Comparison of ENCODE assay signal across 15 cellular contexts in genomic region chr18:70181015-70181414, GRCh38. TPM values are rescaled to one million over a fixed set of nuclear protein-coding genes. Genes with fewer than 3 reads are reported as not detected.
DNase-seq lines count a peak whose midpoint lies in the region; ATAC-seq and TF ChIP-seq lines count a peak whose summit lies in the region.
"Had no signal": no experiment of that assay in that cellular context is flagged by ENCODE, and none has a peak within 500 bp of the region (broad histone marks: within the 10 kb centered on the region; RNA-seq: fewer than 3 reads in every experiment).

No MANE protein-coding gene starts in this region.

- H2AFZ ChIP-seq in PC-9, result no peak overlapping the region
- H2AFZ ChIP-seq: GM23338 had no signal

- peaks cover 4% of the 10 kb centered on the region; the same call in 1 of the 2 replicates for H3K36me3 ChIP-seq in PC-9 (ENCODE audit: low read depth)
- H3K36me3 ChIP-seq in SJCRH30, result no peaks in the 10 kb centered on the region; the same call in 1 of the 2 replicates

- H3K4me3 ChIP-seq in PC-9, result no peak overlapping the region
- no peak overlapping the region for H3K4me3 ChIP-seq in epithelial cell of proximal tubule (ENCODE audit: low read depth, low read length)
- H3K4me3 ChIP-seq in SJCRH30, result no peak overlapping the region
- H3K4me3 ChIP-seq: coronary artery, GM23338 had no signal

- H4K20me1 ChIP-seq in PC-9 (ENCODE audit: insufficient read depth), result no peaks in the 10 kb centered on the region

- CTCF ChIA-PET in PC-9 (lab: Charles Lee), result no interaction called here

- no peaks in the 10 kb centered on the region for H3K9me2 ChIP-seq in PC-9 (ENCODE audit: insufficient read depth)

- TF ChIP-seq CTCF in PC-9 (conservative IDR thresholded peaks at IDR 0.05) (no peak), epithelial cell of proximal tubule (conservative IDR thresholded peaks at IDR 0.05; ENCODE audit: low read depth, low read length) (no peak)

- H3K79me2 ChIP-seq in PC-9 (ENCODE audit: low read depth), result no peaks in the 10 kb centered on the region

- peak overlapping the region; percentile 62 for H3K27ac ChIP-seq in PC-9
- no peak overlapping the region for H3K27ac ChIP-seq in SJCRH30

- no peaks in the 10 kb centered on the region for H3K9me3 ChIP-seq in PC-9 (ENCODE audit: insufficient read depth, low read depth)
- H3K9me3 ChIP-seq in SJCRH30 (replicated peaks), result no peaks in the 10 kb centered on the region

- BruUV-seq in PC-9 (replicated peaks; lab: Mats Ljungman, UMichigan), result no TSS peak

- H3K27me3 ChIP-seq in PC-9 (ENCODE audit: insufficient read depth, low read depth) (no peaks in the 10 kb centered on the region), SJCRH30 (no peaks in the 10 kb centered on the region)

- no peak for ATAC-seq in HG02763 (IDR thresholded peaks at IDR 0.05; ENCODE audit: unreplicated experiment)
- ATAC-seq: GM23338 had no signal

- DNase-seq in Daoy (ENCODE audit: low read depth), result peak; percentile 48
- peak; percentile 3 to 90 for DNase-seq in PC-9
- DNase-seq in epithelial cell of proximal tubule (ENCODE audit: low read depth), result peak; percentile 82
- peak; percentile 15 for DNase-seq in pulmonary artery endothelial cell (ENCODE audit: low read depth, low spot score)
- no peak for DNase-seq in MV-4-11 (lab: John Stamatoyannopoulos, UW)
- no peak for DNase-seq in stimulated activated CD8-positive, alpha-beta memory T cell treated with anti-CD3 and anti-CD28 coated beads, Interleukin-4, amount 100 ng/mL, for 48 hours
- no peak for DNase-seq in SJCRH30
- DNase-seq: activated CD4-positive, CD25-positive, alpha-beta regulatory T cell; activated effector memory CD4-positive, alpha-beta T cell treated with anti-CD3 and anti-CD28 coated beads, Interleukin-2, amount 50 U/mL, for 16 hours; NCI-H1694; nephron progenitor cell; stimulated activated CD4-positive, alpha-beta T cell treated with anti-CD3 and anti-CD28 coated beads, Interleukin-2, amount 100 ng/mL, for 24 hours had no signal

- POLR2A ChIA-PET in PC-9 (lab: Charles Lee; ENCODE audit: unreplicated experiment), result no interaction called here

- H3K4me2 ChIP-seq in PC-9, result peak overlapping the region; percentile 47
- H3K4me2 ChIP-seq: GM23338 had no signal

- intact Hi-C loops in PC-9 (cut with micrococcal nuclease; ENCODE audit: unreplicated experiment), result loop anchor here (5.0 kb wide), 1 partner anchor 251 kb away; no protein-coding TSS in a partner anchor

- peaks cover 3% of the 10 kb centered on the region; the same call in 1 of the 2 replicates for H3F3A ChIP-seq in PC-9 (ENCODE audit: insufficient read depth, low read depth)

- peaks cover 17% of the 10 kb centered on the region for H3K4me1 ChIP-seq in PC-9 (replicated peaks; ENCODE audit: insufficient read depth)
- no peaks in the 10 kb centered on the region for H3K4me1 ChIP-seq in SJCRH30

RNA-seq across cellular contexts. Expression of gene RTTN, which starts 24.5 kb away (rescaled TPM):
- 16.2 and 29.9 TPM in 2 replicates for total RNA-seq in Daoy (2014; rRNA removed; shearing (Covaris generic))
- total RNA-seq in PC-9 (2021), result 14.3 and 16.8 TPM in 2 replicates
- total RNA-seq in epithelial cell of proximal tubule, result 12.1 and 14.1 TPM in 2 replicates
- 10.6 and 18.9 TPM in 2 replicates for total RNA-seq in pulmonary artery endothelial cell
- total RNA-seq in SJCRH30 (2014; rRNA removed; shearing (Covaris generic)), result 21.3 and 22.8 TPM in 2 replicates

Comparison
In these comparisons a context has a peak if more than half of its experiments do, and no peak if none do; other contexts are left out.
1. DNase-seq: peak in Daoy (single experiment), PC-9 (2 of 2), epithelial cell of proximal tubule (single experiment) and pulmonary artery endothelial cell (single experiment); none in MV-4-11 (single experiment), stimulated activated CD8-positive, alpha-beta memory T cell treated with anti-CD3 and anti-CD28 coated beads, Interleukin-4, amount 100 ng/mL, for 48 hours (single experiment) and SJCRH30 (0 of 2).